In the genomic region with DNA sequence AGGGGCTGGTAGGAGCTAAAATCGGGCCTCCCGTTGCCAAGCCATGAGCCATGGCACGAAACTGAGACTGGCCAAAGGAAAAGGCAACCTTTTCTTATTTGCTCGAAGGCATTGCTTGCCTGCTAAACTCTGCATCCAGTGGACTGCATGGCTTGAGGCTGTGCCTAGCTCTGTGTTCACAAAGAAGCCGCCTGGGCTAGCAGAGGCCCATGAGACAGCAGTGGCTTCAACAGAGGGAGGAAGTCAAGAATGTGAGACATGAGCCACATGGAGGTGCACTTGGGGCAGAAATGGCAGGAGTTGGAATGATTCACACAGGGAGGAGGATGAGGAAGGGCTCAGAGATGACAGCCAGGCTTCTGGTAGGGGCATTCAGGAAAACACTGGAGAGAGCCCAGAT, we compare ENCODE assay signal across 16 cellular contexts. TPM values are rescaled to one million over a fixed set of nuclear protein-coding genes. Genes with fewer than 3 reads are reported as not detected.
DNase-seq lines count a peak whose midpoint lies in the region; ATAC-seq, FAIRE-seq and TF ChIP-seq lines count a peak whose summit lies in the region.
"Had no signal": no experiment of that assay in that cellular context is flagged by ENCODE, and none has a peak within 500 bp of the region (broad histone marks: within the 10 kb centered on the region; RNA-seq: fewer than 3 reads in every experiment).

No MANE protein-coding gene starts in this region.

- H3K4me1 ChIP-seq in HCT116 (ENCODE audit: control insufficient read depth in 1 of 2, insufficient read depth in 2 of 2, low read length in 2 of 2): no peaks in the 10 kb centered on the region
- H3K4me1 ChIP-seq in K562 (replicated peaks in 1 of 2; ENCODE audit: control insufficient read depth in 2 of 2, insufficient read depth in 2 of 2, low read length in 2 of 2): peaks cover 13 to 20% of the 10 kb centered on the region in 2 experiments
- H3K4me1 ChIP-seq: BE2C had no signal

- H3K9me3 ChIP-seq in HCT116 (ENCODE audit: control insufficient read depth in 1 of 2, insufficient read depth in 1 of 2, low read depth in 1 of 2, low read length in 2 of 2): no peaks in the 10 kb centered on the region
- no peaks in the 10 kb centered on the region for H3K9me3 ChIP-seq in K562 (replicated peaks; ENCODE audit: control insufficient read depth, insufficient read depth, low read depth, low read length)
- H3K9me3 ChIP-seq: BE2C, Caco-2 had no signal

- in situ Hi-C loops in K562 (cut with MboI): loop anchor here (5.0 kb wide), 1 partner anchor 61 kb away; the partner anchor contains the start of gene NAT8

- H3K4me2 ChIP-seq in HCT116 (ENCODE audit: low read length): no peak overlapping the region
- no peak overlapping the region for H3K4me2 ChIP-seq in K562 (ENCODE audit: insufficient read depth, low read length)

- H2AFZ ChIP-seq in HCT116 (ENCODE audit: low read depth, low read length, poor library complexity, severe bottlenecking) (no peak overlapping the region), K562 (ENCODE audit: low read depth, low read length) (no peak overlapping the region)

- no peak overlapping the region for H3K27ac Mint-ChIP-seq in osteocyte (ENCODE audit: unreplicated experiment)
- H3K27ac Mint-ChIP-seq: CD4-positive, alpha-beta T cell had no signal

- RAD21 ChIA-PET in HCT116 (lab: Charles Lee; ENCODE audit: low non-redundant PET in 1 of 2, low total read pairs in 2 of 2, uncharacterized antibody in 2 of 2, unreplicated experiment in 2 of 2): no interaction called here

- H3K9me2 ChIP-seq in HCT116 (ENCODE audit: insufficient read depth): no peaks in the 10 kb centered on the region

- TF ChIP-seq POLR2A in HCT116 (IDR thresholded peaks at IDR 0.05; ENCODE audit: borderline replicate concordance, extremely low read depth, insufficient read depth, insufficient read length): no peak
- TF ChIP-seq POLR2A in K562 (conservative IDR thresholded peaks at IDR 0.05): no peak

- H3K27me3 ChIP-seq in HCT116 (ENCODE audit: insufficient read depth, low read length) (no peaks in the 10 kb centered on the region), K562 (ENCODE audit: control insufficient read depth in 2 of 2, insufficient read depth in 2 of 2, low read length in 2 of 2) (peaks cover 0 to 8% of the 10 kb centered on the region in 2 experiments; a peak in 1 of 5 replicates)
- H3K27me3 ChIP-seq: BE2C had no signal

- H3K4me3 Mint-ChIP-seq in osteocyte (ENCODE audit: unreplicated experiment): no peak overlapping the region
- H3K4me3 Mint-ChIP-seq: CD4-positive, alpha-beta T cell had no signal

- H3K9me1 ChIP-seq in K562 (ENCODE audit: control insufficient read depth, insufficient read depth, low read length): no peaks in the 10 kb centered on the region

- H3K36me3 ChIP-seq in HCT116 (ENCODE audit: control insufficient read depth in 1 of 2, insufficient read depth in 2 of 2, low read length in 2 of 2) (no peaks in the 10 kb centered on the region), K562 (ENCODE audit: control insufficient read depth, insufficient read depth, low read length) (no peaks in the 10 kb centered on the region)
- H3K36me3 ChIP-seq: BE2C had no signal

- intact Hi-C loops in HCT116 (cut with micrococcal nuclease): no loop called here
- intact Hi-C loops in K562 (cut with micrococcal nuclease): no loop called here
- intact Hi-C loops in posterior vena cava (cut with DNase I): no loop called here

- H4K20me1 ChIP-seq in HCT116 (ENCODE audit: insufficient read depth) (no peaks in the 10 kb centered on the region), K562 (replicated peaks; ENCODE audit: control insufficient read depth, insufficient read depth, low read length) (no peaks in the 10 kb centered on the region; the same call in 1 of the 2 replicates)

- H3K4me1 Mint-ChIP-seq in osteocyte (ENCODE audit: unreplicated experiment): no peaks in the 10 kb centered on the region

- H3K27ac ChIP-seq in HCT116 (ENCODE audit: low read depth, low read length) (no peak overlapping the region), K562 (ENCODE audit: extremely low read depth, low read depth, low read length) (no peak overlapping the region)

- TF ChIP-seq EP300 in K562 (IDR thresholded peaks at IDR 0.05; ENCODE audit: low read length): no peak

- no peak overlapping the region for H3K4me3 ChIP-seq in HCT116 (replicated peaks in 1 of 2; ENCODE audit: low read depth in 1 of 2, low read length in 2 of 2)
- no peak overlapping the region for H3K4me3 ChIP-seq in K562

- POLR2A ChIA-PET in HCT116 (lab: Charles Lee) (no interaction called here), K562 (lab: Yijun Ruan, JAX) (interaction anchor here (1.6 kb wide), 1 partner anchor 33 kb away, joined by 5 read pairs; the partner anchor contains the start of gene TPRKB)

- TF ChIP-seq CTCF in HCT116 (IDR thresholded peaks at IDR 0.05 in 2 of 3, conservative IDR thresholded peaks at IDR 0.05 in 1 of 3; ENCODE audit: borderline replicate concordance in 1 of 3, insufficient read depth in 1 of 3, low read depth in 2 of 3, low read length in 2 of 3) (no peak), K562 (IDR thresholded peaks at IDR 0.05 in 2 of 3, conservative IDR thresholded peaks at IDR 0.05 in 1 of 3; ENCODE audit: insufficient read depth in 2 of 3, low read depth in 1 of 3, low read length in 3 of 3) (no peak), osteocyte (IDR thresholded peaks at IDR 0.05) (no peak)

- FAIRE-seq in K562 (lab: Jason Lieb, UNC): no peak
- FAIRE-seq: A204.1, D721Med had no signal

- no peaks in the 10 kb centered on the region for H3K9me3 Mint-ChIP-seq in osteocyte (ENCODE audit: unreplicated experiment)
- H3K9me3 Mint-ChIP-seq: CD4-positive, alpha-beta T cell had no signal

- CTCF ChIA-PET in HCT116 (lab: Charles Lee): no interaction called here
- CTCF ChIA-PET in K562 (lab: Yijun Ruan, JAX; ENCODE audit: low intra/inter-chr PET ratio): no interaction called here

- H3K36me3 Mint-ChIP-seq in osteocyte (ENCODE audit: unreplicated experiment): no peaks in the 10 kb centered on the region

- H3K27me3 Mint-ChIP-seq in osteocyte (ENCODE audit: unreplicated experiment): peaks cover 19% of the 10 kb centered on the region

- ATAC-seq in HCT116: no peak
- ATAC-seq in K562: peak; percentile 24; the same call in 1 of the 3 replicates

- no peak overlapping the region for H3K9ac ChIP-seq in HCT116 (ENCODE audit: low read length)
- no peak overlapping the region for H3K9ac ChIP-seq in K562 (ENCODE audit: insufficient read depth in 1 of 2, low read depth in 2 of 2, low read length in 2 of 2)

- no TSS peak for BruUV-seq in HCT116 (replicated peaks; lab: Mats Ljungman, UMichigan)
- BruUV-seq in K562 (replicated peaks; lab: Mats Ljungman, UMichigan): no TSS peak

- TF ChIP-seq RAD21 in HCT116 (IDR thresholded peaks at IDR 0.05; ENCODE audit: low read depth): peak; percentile 10; the same call in 1 of the 2 replicates
- TF ChIP-seq RAD21 in K562 (CRISPR knock-in tag; conservative IDR thresholded peaks at IDR 0.05 in 1 of 2, IDR thresholded peaks at IDR 0.05 in 1 of 2): peak in 1 of 2 experiments; percentile 14; a peak in 1 of 4 replicates

- H3K79me2 ChIP-seq in HCT116 (ENCODE audit: insufficient read depth, low read length) (no peaks in the 10 kb centered on the region), K562 (ENCODE audit: control insufficient read depth, insufficient read depth, low read length) (no peaks in the 10 kb centered on the region)

- no peak for DNase-seq in HCT116 (ENCODE audit: low read depth, low spot score)
- no peak for DNase-seq in K562 (ENCODE audit: extremely low read depth in 1 of 4, low spot score in 3 of 4)
- peak; percentile 69 for DNase-seq in osteocyte (ENCODE audit: extremely low spot score, unreplicated experiment)
- no peak for DNase-seq in NCI-H1092 (lab: John Stamatoyannopoulos, UW)
- DNase-seq in middle frontal gyrus (ENCODE audit: extremely low spot score, low spot score): no peak
- no peak for DNase-seq in posterior vena cava (ENCODE audit: low spot score)
- DNase-seq: ACHN; BE2C; C1 segment of cervical spinal cord; Caco-2; CD4-positive, alpha-beta T cell; GDM1; GOT3; H7 had no signal

- WGBS in K562 (ENCODE audit: insufficient coverage, low coverage, missing lambda C conversion rate): 28% methylated on average over 5 of the region's 5 CpGs

TF ChIP-seq in HCT116, 20 proteins besides CTCF, POLR2A, EP300 and RAD21 (continues in another document):
- TF ChIP-seq JUND (IDR thresholded peaks at IDR 0.05) (no peak), TCF7L2 (IDR thresholded peaks at IDR 0.05; ENCODE audit: borderline replicate concordance, extremely low read depth, insufficient read depth, insufficient read length) (no peak)
- TF ChIP-seq, protein P1, sequence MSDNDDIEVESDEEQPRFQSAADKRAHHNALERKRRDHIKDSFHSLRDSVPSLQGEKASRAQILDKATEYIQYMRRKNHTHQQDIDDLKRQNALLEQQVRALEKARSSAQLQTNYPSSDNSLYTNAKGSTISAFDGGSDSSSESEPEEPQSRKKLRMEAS (IDR thresholded peaks at IDR 0.05): no peak

TF ChIP-seq in K562, 482 proteins besides CTCF, POLR2A, EP300 and RAD21:
- TF ChIP-seq SPI1 (IDR thresholded peaks at IDR 0.05; ENCODE audit: borderline replicate concordance, low read depth, low read length): peak; percentile 52; the same call in 1 of the 2 replicates
- no peak for TF ChIP-seq EWSR1 (IDR thresholded peaks at IDR 0.05; ENCODE audit: borderline replicate concordance, low read depth, partially characterized antibody)

RNA-seq across cellular contexts. Expression of gene TPRKB, which starts 33.5 kb away (rescaled TPM):
- total RNA-seq in HCT116 (2021; ENCODE audit: unreplicated experiment) (42.5 TPM), K562 (2014; rRNA removed) (45.4 and 58.4 TPM in 2 replicates), K562 (2014; rRNA removed; fragmentation: Illumina TruSeq; extraction: Trizol) (139 and 156 TPM in 2 replicates), K562 (2015; rRNA removed; fragmentation: Illumina TruSeq; extraction: Trizol) (127 and 144 TPM in 2 replicates), K562 (2021) (55.5 and 55.6 TPM in 2 replicates), osteocyte (16.2 and 16.7 TPM in 2 replicates), posterior vena cava (10 to 100 TPM; 27.1 to 27.7 TPM)
- polyA plus RNA-seq in HCT116 (2012): 29.3 and 45.8 TPM in 2 replicates
- total RNA-seq in K562 (2011; cell fraction: chromatin; rRNA removed; ENCODE audit: low replicate concordance): 10.1 and 23.4 TPM in 2 replicates
- 5.8 and 8.3 TPM in 2 replicates for total RNA-seq in K562 (2011; cell fraction: nucleolus; rRNA removed)
- 12.3 and 13.7 TPM in 2 replicates for total RNA-seq in K562 (2011; cell fraction: nucleoplasm; rRNA removed)
- polyA plus RNA-seq in K562 (2011; rRNA removed) (50.8 and 109 TPM in 2 replicates), K562 (2014; fragmentation: Illumina TruSeq; extraction: Trizol) (110 and 111 TPM in 2 replicates), K562 (2014; fragmentation: Nextera tagmentation; extraction: Ambion mirVana) (100 to 1,000 TPM; 193 to 250 TPM), K562 (2014; rRNA removed) (112 and 134 TPM in 2 replicates)
- polyA plus RNA-seq in K562 (2011; cell fraction: cytosol; rRNA removed): 23.2 and 32.3 TPM in 2 replicates
- 14.6 and 16.6 TPM in 2 replicates for polyA plus RNA-seq in K562 (2011; cell fraction: nucleus; rRNA removed)
- 93.9 and 153 TPM in 2 replicates for polyA plus RNA-seq in K562 (2012)
- polyA minus RNA-seq in K562 (2011; rRNA and poly(A)+ RNA removed): 24.1 and 29.9 TPM in 2 replicates
- polyA minus RNA-seq in K562 (2011; cell fraction: cytosol; rRNA and poly(A)+ RNA removed): 4.5 and 14.2 TPM in 2 replicates
- polyA minus RNA-seq in K562 (2011; cell fraction: nucleus; rRNA and poly(A)+ RNA removed): 4.4 and 5.3 TPM in 2 replicates
